Comparison of ENCODE assay signal across 8 cellular contexts in genomic region chr19:38658462-38659306, GRCh38. TPM values are rescaled to one million over a fixed set of nuclear protein-coding genes. Genes with fewer than 3 reads are reported as not detected.
A peak's percentile ranks its signal among the peaks of the same experiment; 100 is the strongest.
DNase-seq lines count a peak whose midpoint lies in the region; ATAC-seq, FAIRE-seq and TF ChIP-seq lines count a peak whose summit lies in the region.

No MANE protein-coding gene starts in this region.

- no peak overlapping the region for H3K4ac ChIP-seq in neuronal stem cell (ENCODE audit: low read length)

- peak; percentile 87 for DNase-seq in AG20443 (ENCODE audit: low spot score)
- peak; percentile 99 for DNase-seq in LHCN-M2 (ENCODE audit: low read depth)
- DNase-seq in astrocyte (ENCODE audit: low read depth), result peak; percentile 100
- DNase-seq in spleen, result no peak
- DNase-seq in activated CD8-positive, alpha-beta memory T cell treated with anti-CD3 and anti-CD28 coated beads, Interleukin-2, amount 50 U/mL, for 48 hours, result no peak
- no peak for DNase-seq in neuronal stem cell (ENCODE audit: low spot score)

- H3K23ac ChIP-seq in neuronal stem cell (ENCODE audit: low read depth, low read length, poor library complexity), result no peak overlapping the region

- H3K36me3 ChIP-seq in astrocyte (ENCODE audit: insufficient read depth, low read length) (peaks cover 6% of the 10 kb centered on the region), iPS-20b (ENCODE audit: insufficient read depth, low read depth, low read length) (peaks cover 18% of the 10 kb centered on the region), spleen (peaks cover 0 to 58% (median 4%) of the 10 kb centered on the region in 6 donors), neuronal stem cell (replicated peaks in 1 of 2; ENCODE audit: control insufficient read depth in 2 of 2, insufficient read depth in 2 of 2, low read length in 2 of 2) (peaks cover 5 to 68% of the 10 kb centered on the region in 2 donors)

- H3K14ac ChIP-seq in neuronal stem cell (ENCODE audit: low read length), result no peak overlapping the region

- ATAC-seq in GM21786 (IDR thresholded peaks at IDR 0.05; ENCODE audit: unreplicated experiment), result no peak

- H2BK5ac ChIP-seq in neuronal stem cell (ENCODE audit: low read length), result no peak overlapping the region

- peaks cover 49% of the 10 kb centered on the region for H4K20me1 ChIP-seq in astrocyte (ENCODE audit: insufficient read depth, low read length)

- H4K8ac ChIP-seq in neuronal stem cell (ENCODE audit: low read depth, low read length), result no peak overlapping the region

- no peaks in the 10 kb centered on the region for H3K27me3 ChIP-seq in astrocyte (ENCODE audit: insufficient read depth, low read length)
- no peaks in the 10 kb centered on the region for H3K27me3 ChIP-seq in iPS-20b (ENCODE audit: insufficient read depth, low read length)
- no peaks in the 10 kb centered on the region for H3K27me3 ChIP-seq in spleen (replicated peaks in 1 of 7)
- no peaks in the 10 kb centered on the region for H3K27me3 ChIP-seq in neuronal stem cell (ENCODE audit: control insufficient read depth in 3 of 3, insufficient read depth in 3 of 3, low read depth in 1 of 3, low read length in 3 of 3)

- H3K4me1 Mint-ChIP-seq in astrocyte (ENCODE audit: low read depth, unreplicated experiment), result peaks cover 82% of the 10 kb centered on the region

- no peaks in the 10 kb centered on the region for H3K9me3 Mint-ChIP-seq in astrocyte (ENCODE audit: unreplicated experiment)

- intact Hi-C loops in spleen (cut with DNase I; ENCODE audit: low total_unique reads), result loop anchor here (10.0 kb wide), 1 partner anchor 46 kb away; no protein-coding TSS in a partner anchor

- H3K36me3 Mint-ChIP-seq in astrocyte (ENCODE audit: low read depth, unreplicated experiment), result peaks cover 12% of the 10 kb centered on the region

- peaks cover 4% of the 10 kb centered on the region for H3K79me1 ChIP-seq in neuronal stem cell (ENCODE audit: low read depth, low read length)

- no peak overlapping the region for H2AK5ac ChIP-seq in neuronal stem cell (ENCODE audit: low read depth, low read length)

- no peak for TF ChIP-seq POLR2A in spleen (IDR thresholded peaks at IDR 0.05)

- H2BK120ac ChIP-seq in neuronal stem cell (ENCODE audit: low read depth, low read length), result no peak overlapping the region

- no peak overlapping the region for H4K91ac ChIP-seq in neuronal stem cell (ENCODE audit: low read depth, low read length, poor library complexity)

- peak; percentile 97 for FAIRE-seq in astrocyte (lab: Jason Lieb, UNC)

- H3K4me2 ChIP-seq in astrocyte (ENCODE audit: low read length), result peak overlapping the region; percentile 78
- H3K4me2 ChIP-seq in neuronal stem cell (ENCODE audit: insufficient read depth, low read length, poor library complexity, severe bottlenecking), result no peak overlapping the region

- H3K4me3 ChIP-seq in astrocyte (ENCODE audit: insufficient read depth, low read depth, low read length), result peak overlapping the region; percentile 22
- no peak overlapping the region for H3K4me3 ChIP-seq in iPS-20b (ENCODE audit: low read length)
- peak overlapping the region in 1 of 8 donors; percentile 4 for H3K4me3 ChIP-seq in spleen
- H3K4me3 ChIP-seq in neuronal stem cell (ENCODE audit: low read length in 2 of 2), result no peak overlapping the region

- H3K4me1 ChIP-seq in astrocyte (ENCODE audit: insufficient read depth, low read length), result peaks cover 85% of the 10 kb centered on the region
- peaks cover 65% of the 10 kb centered on the region for H3K4me1 ChIP-seq in iPS-20b (ENCODE audit: insufficient read depth, low read length)
- H3K4me1 ChIP-seq in spleen, result peaks cover 74 to 100% (median 98%) of the 10 kb centered on the region in 6 donors
- peaks cover 13 to 46% of the 10 kb centered on the region in 2 donors for H3K4me1 ChIP-seq in neuronal stem cell (ENCODE audit: control insufficient read depth in 2 of 2, insufficient read depth in 1 of 2, low read depth in 1 of 2, low read length in 2 of 2)

- no peak overlapping the region for H2BK15ac ChIP-seq in neuronal stem cell (ENCODE audit: low read length)

- H3K9me3 ChIP-seq in astrocyte (ENCODE audit: insufficient read depth, low read depth, low read length), result no peaks in the 10 kb centered on the region
- no peaks in the 10 kb centered on the region for H3K9me3 ChIP-seq in iPS-20b (ENCODE audit: insufficient read depth, low read depth, low read length)
- no peaks in the 10 kb centered on the region for H3K9me3 ChIP-seq in spleen
- no peaks in the 10 kb centered on the region for H3K9me3 ChIP-seq in neuronal stem cell (replicated peaks in 1 of 2; ENCODE audit: control insufficient read depth in 2 of 2, insufficient read depth in 1 of 2, low read depth in 1 of 2, low read length in 2 of 2)

- no peak overlapping the region for H2BK12ac ChIP-seq in neuronal stem cell (ENCODE audit: low read length)

- H3K4me3 Mint-ChIP-seq in astrocyte (ENCODE audit: unreplicated experiment), result peak overlapping the region; percentile 73

- no peaks in the 10 kb centered on the region for H3K27me3 Mint-ChIP-seq in astrocyte (ENCODE audit: low read depth, unreplicated experiment)

- peak overlapping the region; percentile 99 for H3K27ac ChIP-seq in astrocyte (ENCODE audit: low read depth, low read length)
- H3K27ac ChIP-seq in iPS-20b (ENCODE audit: low read length), result no peak overlapping the region
- H3K27ac ChIP-seq in spleen, result peak overlapping the region; percentile 35 to 94 (median 92)
- no peak overlapping the region for H3K27ac ChIP-seq in neuronal stem cell (replicated peaks; ENCODE audit: low read length)

- H3K79me2 ChIP-seq in astrocyte (ENCODE audit: insufficient read depth, low read length), result peaks cover 92% of the 10 kb centered on the region

- no peak overlapping the region for H2AFZ ChIP-seq in astrocyte (ENCODE audit: low read depth, low read length)
- H2AFZ ChIP-seq in neuronal stem cell (ENCODE audit: low read length), result no peak overlapping the region

- no peak overlapping the region for H3K18ac ChIP-seq in neuronal stem cell (ENCODE audit: low read length)

- H3K9ac ChIP-seq in astrocyte (ENCODE audit: low read length) (peak overlapping the region; percentile 100), iPS-20b (ENCODE audit: low read depth, low read length) (peak overlapping the region; percentile 24; the same call in 1 of the 2 replicates), neuronal stem cell (ENCODE audit: low read depth, low read length, poor library complexity) (no peak overlapping the region)

- H3K27ac Mint-ChIP-seq in astrocyte (ENCODE audit: unreplicated experiment), result peak overlapping the region; percentile 100

- WGBS in spleen, 5 donors, result 60 to 76% (median 65%) methylated on average over 14 to 15 of the region's 15 CpGs
- no CpG with 5 or more reads among the region's 15 CpGs for WGBS in neuronal stem cell (ENCODE audit: extremely low coverage in 2 of 2, insufficient read length in 2 of 2, insufficient replicate concordance in 1 of 2), 2 donors

- TF ChIP-seq CTCF in astrocyte (IDR thresholded peaks at IDR 0.05; ENCODE audit: insufficient read depth, low read depth, low read length) (no peak), spleen (IDR thresholded peaks at IDR 0.05 in 8 of 11, conservative IDR thresholded peaks at IDR 0.05 in 3 of 11) (no peak)

RNA-seq across cellular contexts. Expression of gene ACTN4, which starts 11.2 kb away (rescaled TPM):
- 451 and 519 TPM in 2 replicates for total RNA-seq in LHCN-M2 (2014; rRNA removed)
- polyA plus RNA-seq in LHCN-M2 (2012), result 1,228 TPM
- total RNA-seq in astrocyte, result 805 and 879 TPM in 2 replicates
- total RNA-seq in spleen, result 100 to 1,000 TPM; 360 to 621 (median 487) TPM
- 100 to 1,000 TPM in 1 of 3 donors, 10 to 100 TPM in 2; 39.3 to 185 (median 51.2) TPM for polyA plus RNA-seq in spleen
- polyA plus RNA-seq in neuronal stem cell (2013, experiment 1 of 2), result 205 TPM
- 200 TPM for polyA plus RNA-seq in neuronal stem cell (2013, experiment 2 of 2)

RNA-seq across cellular contexts. Expression of gene EIF3K, which starts 39.7 kb away (rescaled TPM):
- total RNA-seq in LHCN-M2 (2014; rRNA removed) (279 and 320 TPM in 2 replicates), astrocyte (222 and 229 TPM in 2 replicates), spleen (100 to 1,000 TPM; 232 to 538 (median 244) TPM)
- 371 TPM for polyA plus RNA-seq in LHCN-M2 (2012)
- polyA plus RNA-seq in spleen, result 100 to 1,000 TPM; 276 to 365 (median 328) TPM
- 218 TPM for polyA plus RNA-seq in neuronal stem cell (2013, experiment 1 of 2)
- polyA plus RNA-seq in neuronal stem cell (2013, experiment 2 of 2), result 210 TPM

RNA-seq across cellular contexts. Expression of gene MAP4K1, which starts 40.9 kb away (rescaled TPM):
- 0.19 and 2.0 TPM in 2 replicates for total RNA-seq in LHCN-M2 (2014; rRNA removed)
- 0.09 TPM for polyA plus RNA-seq in LHCN-M2 (2012)
- 0.87 and 1.7 TPM in 2 replicates for total RNA-seq in astrocyte
- 100 to 1,000 TPM in 4 of 7 donors, 10 to 100 TPM in 3; 58.2 to 163 (median 122) TPM for total RNA-seq in spleen
- 100 to 1,000 TPM in 2 of 3 donors, 10 to 100 TPM in 1; 81.3 to 161 (median 153) TPM for polyA plus RNA-seq in spleen
- polyA plus RNA-seq in neuronal stem cell (2013, experiment 1 of 2), result 3.0 TPM
- polyA plus RNA-seq in neuronal stem cell (2013, experiment 2 of 2), result 3.5 TPM

Comparison
In these comparisons a context has a peak if more than half of its experiments do, and no peak if none do; other contexts are left out.
1. DNase-seq: peak in AG20443 (single experiment), LHCN-M2 (single experiment) and astrocyte (single experiment); none in spleen (single experiment), activated CD8-positive, alpha-beta memory T cell treated with anti-CD3 and anti-CD28 coated beads, Interleukin-2, amount 50 U/mL, for 48 hours (single experiment) and neuronal stem cell (single experiment).
2. H3K27ac ChIP-seq: peak in astrocyte (single experiment) and spleen (8 of 8); none in iPS-20b (single experiment) and neuronal stem cell (single experiment).
3. RNA of gene MAP4K1, which starts 40.9 kb away (total RNA-seq): 58.2 to 163 TPM in spleen; 0.19 to 2.0 TPM in LHCN-M2 and 0.87 to 1.7 TPM in astrocyte; every median in the first group is over 10 times any median in the second.